ENCODE assay signal across 1 cellular context in the genomic region with DNA sequence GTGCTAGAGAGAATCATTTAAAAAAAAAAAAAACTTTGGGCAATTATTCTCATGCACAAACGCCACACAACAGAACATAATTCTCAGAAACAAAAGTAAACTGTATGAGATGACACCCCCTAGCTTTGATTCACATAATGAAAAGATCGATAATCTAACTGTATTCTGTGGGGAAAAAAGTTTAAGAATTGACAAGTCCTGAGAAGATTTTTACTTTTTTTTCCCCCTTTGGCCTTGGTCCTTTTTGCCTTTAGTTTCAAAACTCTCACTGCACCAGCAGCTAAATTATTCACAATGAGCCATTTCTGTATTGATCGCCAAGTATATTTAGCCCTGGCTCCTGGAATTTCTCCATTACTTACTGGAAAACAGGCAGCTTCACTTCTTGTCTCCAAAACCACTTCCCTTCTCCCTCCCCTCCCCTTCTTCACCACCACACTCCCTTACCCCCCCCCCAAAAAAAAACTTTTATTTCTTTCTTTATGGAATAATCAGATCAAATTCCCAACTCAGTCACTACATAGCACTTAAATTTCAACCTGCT.
TF ChIP-seq lines count a peak whose summit lies in the region.

No MANE protein-coding gene starts in this region.

TF ChIP-seq in GM12878, 131 proteins besides CTCF, POLR2A, EP300 and RAD21 (continued from another document):
- TF ChIP-seq, protein P1, sequence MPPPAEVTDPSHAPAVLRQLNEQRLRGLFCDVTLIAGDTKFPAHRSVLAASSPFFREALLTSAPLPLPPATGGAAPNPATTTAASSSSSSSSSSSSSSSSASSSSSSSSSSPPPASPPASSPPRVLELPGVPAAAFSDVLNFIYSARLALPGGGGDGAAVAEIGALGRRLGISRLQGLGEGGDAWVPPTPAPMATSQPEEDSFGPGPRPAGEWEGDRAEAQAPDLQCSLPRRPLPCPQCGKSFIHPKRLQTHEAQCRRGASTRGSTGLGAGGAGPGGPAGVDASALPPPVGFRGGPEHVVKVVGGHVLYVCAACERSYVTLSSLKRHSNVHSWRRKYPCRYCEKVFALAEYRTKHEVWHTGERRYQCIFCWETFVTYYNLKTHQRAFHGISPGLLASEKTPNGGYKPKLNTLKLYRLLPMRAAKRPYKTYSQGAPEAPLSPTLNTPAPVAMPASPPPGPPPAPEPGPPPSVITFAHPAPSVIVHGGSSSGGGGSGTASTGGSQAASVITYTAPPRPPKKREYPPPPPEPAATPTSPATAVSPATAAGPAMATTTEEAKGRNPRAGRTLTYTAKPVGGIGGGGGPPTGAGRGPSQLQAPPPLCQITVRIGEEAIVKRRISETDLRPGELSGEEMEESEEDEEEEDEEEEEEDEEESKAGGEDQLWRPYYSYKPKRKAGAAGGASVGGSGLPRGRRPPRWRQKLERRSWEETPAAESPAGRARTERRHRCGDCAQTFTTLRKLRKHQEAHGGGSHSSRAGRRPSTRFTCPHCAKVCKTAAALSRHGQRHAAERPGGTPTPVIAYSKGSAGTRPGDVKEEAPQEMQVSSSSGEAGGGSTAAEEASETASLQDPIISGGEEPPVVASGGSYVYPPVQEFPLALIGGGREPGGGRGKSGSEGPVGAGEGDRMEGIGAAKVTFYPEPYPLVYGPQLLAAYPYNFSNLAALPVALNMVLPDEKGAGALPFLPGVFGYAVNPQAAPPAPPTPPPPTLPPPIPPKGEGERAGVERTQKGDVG (CRISPR knock-in tag; IDR thresholded peaks at IDR 0.05) = no peak
- TF ChIP-seq RAD51 (IDR thresholded peaks at IDR 0.05) (no peak), EGR1 (IDR thresholded peaks at IDR 0.05; ENCODE audit: borderline replicate concordance in 1 of 2, low read depth in 2 of 2, low read length in 2 of 2) (no peak), MYB (IDR thresholded peaks at IDR 0.05; ENCODE audit: borderline replicate concordance, low read depth, low read length) (no peak), SMC3 (IDR thresholded peaks at IDR 0.05; ENCODE audit: borderline replicate concordance, low read length) (no peak), IRF4 (IDR thresholded peaks at IDR 0.05; ENCODE audit: low read depth, low read length) (no peak), DPF2 (IDR thresholded peaks at IDR 0.05) (no peak), ZNF384 (IDR thresholded peaks at IDR 0.05; ENCODE audit: borderline replicate concordance, low read depth, low read length) (no peak), BACH1 (IDR thresholded peaks at IDR 0.05; ENCODE audit: borderline replicate concordance) (no peak)
